In genomic region chr20:24931888-24932287, GRCh38 we compare ENCODE assay signal across 14 cellular contexts. TPM values are rescaled to one million over a fixed set of nuclear protein-coding genes. Genes with fewer than 3 reads are reported as not detected.
DNase-seq lines count a peak whose midpoint lies in the region; ATAC-seq and TF ChIP-seq lines count a peak whose summit lies in the region.
"Not testable (repeated sequence)": the region's sequence is repeated elsewhere in the genome, so short reads cannot be mapped to it uniquely, and the experiment has no call there.
"Had no signal": no experiment of that assay in that cellular context is flagged by ENCODE, and none has a peak within 500 bp of the region (broad histone marks: within the 10 kb centered on the region; RNA-seq: fewer than 3 reads in every experiment).

No MANE protein-coding gene starts in this region.

- H3K9me3 Mint-ChIP-seq in CD8-positive, alpha-beta T cell; activated T-cell treated with anti-CD3 and anti-CD28 coated beads, Interleukin-2, amount 50 U/mL, for 72 hours; naive thymus-derived CD8-positive, alpha-beta T cell: not testable (repeated sequence)
- peaks cover 11% of the 10 kb centered on the region for H3K9me3 Mint-ChIP-seq in T-helper 1 cell treated with Interleukin-12 subunit alpha and Interleukin-12 subunit beta and Interleukin-4 antibody, amounts not matched to agents 30 μg/mL and 1 μg/mL, for 36 hours

- H3K4me2 ChIP-seq in hepatocyte = not testable (repeated sequence)

- not testable (repeated sequence) for H3K79me2 ChIP-seq in hepatocyte

- H2AFZ ChIP-seq in hepatocyte = not testable (repeated sequence)

- ATAC-seq in CD8-positive, alpha-beta T cell; activated T-cell treated with anti-CD3 and anti-CD28 coated beads, Interleukin-2, amount 50 U/mL, for 72 hours (replicated peaks in 1 of 2); naive thymus-derived CD8-positive, alpha-beta T cell: not testable (repeated sequence)

- not testable (repeated sequence) for H3K36me3 Mint-ChIP-seq in CD8-positive, alpha-beta T cell; T-helper 1 cell treated with Interleukin-12 subunit alpha and Interleukin-12 subunit beta and Interleukin-4 antibody, amounts not matched to agents 30 μg/mL and 1 μg/mL, for 36 hours (ENCODE audit: low read depth); activated T-cell treated with anti-CD3 and anti-CD28 coated beads, Interleukin-2, amount 50 U/mL, for 72 hours (ENCODE audit: insufficient read depth in 2 of 2); naive thymus-derived CD8-positive, alpha-beta T cell

- not testable (repeated sequence) for H3K27me3 Mint-ChIP-seq in CD8-positive, alpha-beta T cell (ENCODE audit: low read depth); T-helper 1 cell treated with Interleukin-12 subunit alpha and Interleukin-12 subunit beta and Interleukin-4 antibody, amounts not matched to agents 30 μg/mL and 1 μg/mL, for 36 hours (ENCODE audit: low read depth); activated T-cell treated with anti-CD3 and anti-CD28 coated beads, Interleukin-2, amount 50 U/mL, for 72 hours (ENCODE audit: low read depth); naive thymus-derived CD8-positive, alpha-beta T cell

- 92% methylated on average over 1 of the region's 1 CpG for WGBS in hepatocyte (ENCODE audit: low lambda C conversion rate, missing lambda C conversion rate)
- WGBS in thyroid gland, 2 donors = 63 to 79% methylated on average over 1 of the region's 1 CpG

- not testable (repeated sequence) for H3K9me2 ChIP-seq in hepatocyte (replicated peaks; ENCODE audit: insufficient read depth)

- H3K4me1 Mint-ChIP-seq in CD8-positive, alpha-beta T cell (ENCODE audit: low read depth) = peaks cover 31% of the 10 kb centered on the region
- H3K4me1 Mint-ChIP-seq in T-helper 1 cell treated with Interleukin-12 subunit alpha and Interleukin-12 subunit beta and Interleukin-4 antibody, amounts not matched to agents 30 μg/mL and 1 μg/mL, for 36 hours (ENCODE audit: low read depth) = peaks cover 40% of the 10 kb centered on the region
- H3K4me1 Mint-ChIP-seq in activated T-cell treated with anti-CD3 and anti-CD28 coated beads, Interleukin-2, amount 50 U/mL, for 72 hours (ENCODE audit: low read depth) = peaks cover 37% of the 10 kb centered on the region
- H3K4me1 Mint-ChIP-seq in naive thymus-derived CD8-positive, alpha-beta T cell = peaks cover 11 to 33% (median 27%) of the 10 kb centered on the region in 4 donors

- H3K27me3 ChIP-seq in CD8-positive, alpha-beta T cell (ENCODE audit: insufficient read depth, low read length); breast epithelium; hepatocyte; thyroid gland: not testable (repeated sequence)

- CTCF ChIA-PET in CD8-positive, alpha-beta T cell (lab: Charles Lee) = interaction anchor here (1.1 to 3.3 kb wide), 4 partner anchors 10 to 132 kb away, joined by 5 to 27 read pairs (median 10); no protein-coding TSS in a partner anchor

- not testable (repeated sequence) for H3K9me3 ChIP-seq in CD8-positive, alpha-beta T cell (ENCODE audit: low read length); breast epithelium; hepatocyte (ENCODE audit: low read depth); thyroid gland

- intact Hi-C loops in CD8-positive, alpha-beta T cell (cut with DNase I, micrococcal nuclease) = loop anchor here (2.0 to 10.0 kb wide), 5 partner anchors 17 to 135 kb away; partner anchors contain the start of gene CST7 (in 1 of the 2)
- intact Hi-C loops in breast epithelium (cut with DNase I; ENCODE audit: low total_unique reads) = not testable (repeated sequence)
- intact Hi-C loops in thyroid gland (cut with DNase I) = loop anchor here (10.0 kb wide), 1 partner anchor 53 kb away; no protein-coding TSS in a partner anchor

- not testable (repeated sequence) for H3K4me3 ChIP-seq in CD8-positive, alpha-beta T cell (ENCODE audit: low read depth, low read length); breast epithelium; hepatocyte
- peak overlapping the region in 1 of 3 donors; percentile 34 for H3K4me3 ChIP-seq in thyroid gland (replicated peaks in 1 of 3)

- H3K27ac ChIP-seq in CD8-positive, alpha-beta T cell (ENCODE audit: low read depth, low read length) = not testable (repeated sequence)
- H3K27ac ChIP-seq in breast epithelium (peak overlapping the region; percentile 92), hepatocyte (peak overlapping the region; percentile 90), thyroid gland (peak overlapping the region; percentile 86 to 94 (median 94))

- H3K4me1 ChIP-seq in CD8-positive, alpha-beta T cell (ENCODE audit: insufficient read depth, low read length) = peaks cover 17% of the 10 kb centered on the region
- H3K4me1 ChIP-seq in breast epithelium; hepatocyte (ENCODE audit: insufficient read depth): not testable (repeated sequence)
- H3K4me1 ChIP-seq in thyroid gland = peaks cover 34 to 36% of the 10 kb centered on the region in 2 donors

- not testable (repeated sequence) for TF ChIP-seq POLR2A in breast epithelium (IDR thresholded peaks at IDR 0.05); thyroid gland (IDR thresholded peaks at IDR 0.05)

- H4K20me1 ChIP-seq in hepatocyte (ENCODE audit: insufficient read depth, poor library complexity, severe bottlenecking) = not testable (repeated sequence)

- H3K4me3 Mint-ChIP-seq in CD8-positive, alpha-beta T cell = peak overlapping the region; percentile 8
- H3K4me3 Mint-ChIP-seq in T-helper 1 cell treated with Interleukin-12 subunit alpha and Interleukin-12 subunit beta and Interleukin-4 antibody, amounts not matched to agents 30 μg/mL and 1 μg/mL, for 36 hours = peak overlapping the region; percentile 46
- peak overlapping the region in 1 of 2 donors; percentile 74 for H3K4me3 Mint-ChIP-seq in activated T-cell treated with anti-CD3 and anti-CD28 coated beads, Interleukin-2, amount 50 U/mL, for 72 hours
- H3K4me3 Mint-ChIP-seq in naive thymus-derived CD8-positive, alpha-beta T cell = peak overlapping the region in 8 of 10 donors; percentile 6 to 55 (median 36)

- POLR2A ChIA-PET in CD8-positive, alpha-beta T cell (lab: Charles Lee) = not testable (repeated sequence)
- POLR2A ChIA-PET in naive thymus-derived CD8-positive, alpha-beta T cell (lab: Charles Lee) = interaction anchor here (1.5 kb wide), 1 partner anchor 17 kb away, joined by 3 read pairs; the partner anchor contains the start of gene CST7

- DNase-seq in CD8-positive, alpha-beta T cell = peak in 1 of 7 experiments; percentile 44
- peak; percentile 43 for DNase-seq in M059J (ENCODE audit: low read depth)
- DNase-seq in activated T-cell treated with anti-CD3 and anti-CD28 coated beads, Interleukin-2, amount 50 U/mL, for 72 hours; breast epithelium (ENCODE audit: low spot score in 2 of 2); hepatocyte (ENCODE audit: low spot score); naive thymus-derived CD8-positive, alpha-beta T cell; thyroid gland: not testable (repeated sequence)

- not testable (repeated sequence) for TF ChIP-seq CTCF in CD8-positive, alpha-beta T cell (IDR thresholded peaks at IDR 0.05); breast epithelium (IDR thresholded peaks at IDR 0.05); hepatocyte (IDR thresholded peaks at IDR 0.05; ENCODE audit: poor library complexity); thyroid gland (IDR thresholded peaks at IDR 0.05)

- peak overlapping the region; percentile 46 for H3K27ac Mint-ChIP-seq in CD8-positive, alpha-beta T cell
- H3K27ac Mint-ChIP-seq in T-helper 1 cell treated with Interleukin-12 subunit alpha and Interleukin-12 subunit beta and Interleukin-4 antibody, amounts not matched to agents 30 μg/mL and 1 μg/mL, for 36 hours = peak overlapping the region; percentile 90
- H3K27ac Mint-ChIP-seq in activated T-cell treated with anti-CD3 and anti-CD28 coated beads, Interleukin-2, amount 50 U/mL, for 72 hours = peak overlapping the region; percentile 94
- peak overlapping the region in 8 of 10 donors; percentile 16 to 86 (median 52) for H3K27ac Mint-ChIP-seq in naive thymus-derived CD8-positive, alpha-beta T cell

- not testable (repeated sequence) for H3K36me3 ChIP-seq in CD8-positive, alpha-beta T cell (ENCODE audit: insufficient read depth, low read length); breast epithelium; hepatocyte (replicated peaks; ENCODE audit: insufficient read depth, low read depth); thyroid gland

RNA-seq across cellular contexts. Expression of gene CST7, which starts 17.2 kb away (rescaled TPM):
- total RNA-seq in CD8-positive, alpha-beta T cell = 10 to 100 TPM; 53.3 to 54.6 TPM
- 4.2 and 6.8 TPM in 2 replicates for total RNA-seq in M059J (2014; rRNA removed; shearing (Covaris generic))
- total RNA-seq in activated T-cell treated with anti-CD3 and anti-CD28 coated beads, Interleukin-2, amount 50 U/mL, for 72 hours = 100 to 1,000 TPM; 136 to 174 TPM
- total RNA-seq in breast epithelium (1 to 10 TPM in 2 of 3 donors, under 1 TPM in 1; 0.33 to 2.5 (median 1.8) TPM), hepatocyte (not detected in 2 replicates), thyroid gland (1 to 10 TPM; 1.3 to 3.6 (median 2.5) TPM)
- not detected in 2 replicates for polyA plus RNA-seq in hepatocyte
- 1 to 10 TPM; 5.5 to 6.6 TPM for total RNA-seq in naive thymus-derived CD8-positive, alpha-beta T cell
- polyA plus RNA-seq in naive thymus-derived CD8-positive, alpha-beta T cell = 100 to 1,000 TPM in 1 of 3 donors, 10 to 100 TPM in 2; 13.3 to 581 (median 21.3) TPM
- total RNA-seq: dermis blood vessel endothelial cell, H9, HT-29, K562, osteocyte had no signal
- polyA plus RNA-seq: AG04450, K562 had no signal
